In the genomic region with DNA sequence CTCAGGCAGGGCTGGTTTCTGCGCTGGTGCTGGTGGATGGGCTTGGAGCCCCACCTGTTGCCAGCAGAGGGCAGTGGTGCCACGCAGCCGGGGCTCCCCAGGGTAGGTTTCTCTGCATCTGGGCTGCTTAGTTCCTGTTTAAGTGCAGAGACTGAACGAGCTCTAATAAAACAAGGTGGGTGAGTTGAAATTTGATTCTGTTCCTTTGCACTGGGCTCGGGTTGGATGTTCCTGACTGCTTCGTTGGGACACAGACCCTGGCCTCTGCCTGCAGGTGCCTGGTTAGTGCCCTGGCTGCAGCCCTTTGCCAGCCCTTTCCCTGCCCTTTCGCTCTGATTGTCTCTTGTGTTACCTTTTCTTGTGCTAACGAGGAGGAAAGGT, we compare ENCODE assay signal across 8 cellular contexts. TPM values are rescaled to one million over a fixed set of nuclear protein-coding genes. Genes with fewer than 3 reads are reported as not detected.
A peak's percentile ranks its signal among the peaks of the same experiment; 100 is the strongest.
DNase-seq lines count a peak whose midpoint lies in the region; ATAC-seq and TF ChIP-seq lines count a peak whose summit lies in the region.

No MANE protein-coding gene starts in this region.

- POLR2A ChIA-PET in activated CD4-positive, alpha-beta memory T cell treated with anti-CD3 and anti-CD28 coated beads for 36 hours (lab: Charles Lee), result no interaction called here

- H3K4me1 ChIP-seq in lung (ENCODE audit: control insufficient read depth in 2 of 2, insufficient read depth in 2 of 2, low read length in 2 of 2), result peaks cover 0 to 4% of the 10 kb centered on the region in 2 donors

- ATAC-seq in HG03045 (IDR thresholded peaks at IDR 0.05; ENCODE audit: unreplicated experiment) (peak; percentile 62), lung (ENCODE audit: insufficient read depth, low FRiP score) (peak; percentile 97), HG03571 (IDR thresholded peaks at IDR 0.05; ENCODE audit: unreplicated experiment) (no peak)

- peak overlapping the region; percentile 38 for H3K27ac Mint-ChIP-seq in activated CD4-positive, alpha-beta memory T cell treated with anti-CD3 and anti-CD28 coated beads for 36 hours

- DNase-seq in DMS153 treated with DMSO at 0.1 percent for 48 hours (lab: John Stamatoyannopoulos, UW; ENCODE audit: unreplicated experiment) (peak; percentile 42), NCI-H82 (lab: John Stamatoyannopoulos, UW) (peak; percentile 73), ecto neural progenitor cell (ENCODE audit: low spot score) (peak; percentile 90), lung (ENCODE audit: low spot score) (peak; percentile 87)
- DNase-seq in activated CD4-positive, alpha-beta memory T cell treated with anti-CD3 and anti-CD28 coated beads for 36 hours, result peak; percentile 88
- peak; percentile 75 for DNase-seq in stimulated activated CD8-positive, alpha-beta memory T cell treated with anti-CD3 and anti-CD28 coated beads, Interleukin-12 subunit alpha, Interleukin-12 subunit beta, amount 100 ng/mL, for 1 hour (ENCODE audit: low read depth)

- no peaks in the 10 kb centered on the region for H3K27me3 ChIP-seq in lung (ENCODE audit: control insufficient read depth, insufficient read depth)

- H3K9me3 ChIP-seq in lung (ENCODE audit: control insufficient read depth in 2 of 2, insufficient read depth in 1 of 2, low read length in 1 of 2), result no peaks in the 10 kb centered on the region

- H3K27ac ChIP-seq in lung (ENCODE audit: low read depth in 1 of 2, low read length in 1 of 2), result peak overlapping the region in 1 of 2 donors; percentile 5

- no peaks in the 10 kb centered on the region for H3K27me3 Mint-ChIP-seq in activated CD4-positive, alpha-beta memory T cell treated with anti-CD3 and anti-CD28 coated beads for 36 hours

- no peaks in the 10 kb centered on the region for H3K9me3 Mint-ChIP-seq in activated CD4-positive, alpha-beta memory T cell treated with anti-CD3 and anti-CD28 coated beads for 36 hours

- H3K36me3 Mint-ChIP-seq in activated CD4-positive, alpha-beta memory T cell treated with anti-CD3 and anti-CD28 coated beads for 36 hours, result peaks cover 15% of the 10 kb centered on the region

- peaks cover 10% of the 10 kb centered on the region for H3K4me1 Mint-ChIP-seq in activated CD4-positive, alpha-beta memory T cell treated with anti-CD3 and anti-CD28 coated beads for 36 hours (ENCODE audit: low read depth)

- CTCF ChIA-PET in activated CD4-positive, alpha-beta memory T cell treated with anti-CD3 and anti-CD28 coated beads for 36 hours (lab: Charles Lee), result interaction anchor here (0.6 to 3.1 kb wide), 18 partner anchors 14 to 418 kb away, joined by 3 to 20 read pairs (median 4); no protein-coding TSS in a partner anchor

- TF ChIP-seq CTCF in lung (IDR thresholded peaks at IDR 0.05; ENCODE audit: control extremely low read depth, extremely low read depth), result peak; percentile 94

- H3K4me3 Mint-ChIP-seq in activated CD4-positive, alpha-beta memory T cell treated with anti-CD3 and anti-CD28 coated beads for 36 hours, result no peak overlapping the region

- intact Hi-C loops in activated CD4-positive, alpha-beta memory T cell treated with anti-CD3 and anti-CD28 coated beads for 36 hours (cut with micrococcal nuclease), result loop anchor here (1.0 kb wide), 1 partner anchor 111 kb away; no protein-coding TSS in a partner anchor

- H3K4me3 ChIP-seq in lung, result no peak overlapping the region

- 22 to 27% methylated on average over 8 of the region's 8 CpGs for WGBS in lung, 2 donors

- H3K36me3 ChIP-seq in lung (ENCODE audit: control insufficient read depth in 2 of 2, insufficient read depth in 2 of 2, low read length in 2 of 2), result peaks cover 0 to 8% of the 10 kb centered on the region in 2 donors

RNA-seq across cellular contexts. Expression of a gene that starts 30.0 kb away (rescaled TPM):
- total RNA-seq in activated CD4-positive, alpha-beta memory T cell treated with anti-CD3 and anti-CD28 coated beads for 36 hours, result 10 to 100 TPM; 97.0 to 98.2 TPM
- 100 to 1,000 TPM in 1 of 2 donors, 10 to 100 TPM in 1; 82.3 to 119 TPM for total RNA-seq in lung
- 10 to 100 TPM; 57.6 to 98.4 TPM for polyA plus RNA-seq in lung

RNA-seq across cellular contexts. Expression of a gene that starts 46.5 kb away (rescaled TPM):
- total RNA-seq in activated CD4-positive, alpha-beta memory T cell treated with anti-CD3 and anti-CD28 coated beads for 36 hours, result 1 to 10 TPM; 1.6 to 2.3 TPM
- total RNA-seq in lung, result 10 to 100 TPM; 16.1 to 21.0 TPM
- polyA plus RNA-seq in lung, result 10 to 100 TPM in 1 of 2 donors, 1 to 10 TPM in 1; 5.0 to 16.6 TPM

RNA-seq across cellular contexts. Expression of a gene that starts 57.9 kb away (rescaled TPM):
- total RNA-seq in activated CD4-positive, alpha-beta memory T cell treated with anti-CD3 and anti-CD28 coated beads for 36 hours, result not detected
- total RNA-seq in lung, result 1 to 10 TPM; 1.5 to 4.4 TPM
- polyA plus RNA-seq in lung, result 1 to 10 TPM; 1.3 to 2.2 TPM

Comparison
In these comparisons a context has a peak if more than half of its experiments do, and no peak if none do; other contexts are left out.
1. RNA of a gene that starts 46.5 kb away (total RNA-seq): 16.1 to 21.0 TPM in lung; 1.6 to 2.3 TPM in activated CD4-positive, alpha-beta memory T cell treated with anti-CD3 and anti-CD28 coated beads for 36 hours; every median in the first group is over 4 times any median in the second.
2. Peak in every context shown above with its lines, with median percentiles within 50 percentile points of each other: DNase-seq.